In genomic region chrX:72621163-72621562, GRCh38 we compare ENCODE assay signal across 8 cellular contexts. TPM values are rescaled to one million over a fixed set of nuclear protein-coding genes. Genes with fewer than 3 reads are reported as not detected.
A peak's percentile ranks its signal among the peaks of the same experiment; 100 is the strongest.
DNase-seq lines count a peak whose midpoint lies in the region; ATAC-seq and TF ChIP-seq lines count a peak whose summit lies in the region.

No MANE protein-coding gene starts in this region.

- TF ChIP-seq EP300 in sigmoid colon (IDR thresholded peaks at IDR 0.05) = no peak

- ATAC-seq in GM18511 (IDR thresholded peaks at IDR 0.05; ENCODE audit: unreplicated experiment) (peak; percentile 7), HG02763 (IDR thresholded peaks at IDR 0.05; ENCODE audit: unreplicated experiment) (peak; percentile 10), psoas muscle (peak in 3 of 4 donors; percentile 36 to 47 (median 37)), HG03045 (IDR thresholded peaks at IDR 0.05; ENCODE audit: unreplicated experiment) (no peak)
- peak; percentile 41 for ATAC-seq in activated naive CD8-positive, alpha-beta T cell treated with anti-CD3 and anti-CD28 coated beads, Interleukin-2, amount 50 U/mL, for 24 hours

- peak overlapping the region; percentile 72 for H3K27ac ChIP-seq in psoas muscle
- peak overlapping the region in 1 of 4 donors; percentile 27 for H3K27ac ChIP-seq in sigmoid colon

- H3K27me3 ChIP-seq in psoas muscle (ENCODE audit: insufficient read depth in 3 of 3, low read length in 2 of 3) = peaks cover 0 to 5% (median 0%) of the 10 kb centered on the region in 3 donors
- H3K27me3 ChIP-seq in sigmoid colon = no peaks in the 10 kb centered on the region

- H3K27ac Mint-ChIP-seq in activated naive CD8-positive, alpha-beta T cell treated with anti-CD3 and anti-CD28 coated beads, Interleukin-2, amount 50 U/mL, for 24 hours = peak overlapping the region; percentile 86

- H3K36me3 ChIP-seq in psoas muscle (ENCODE audit: insufficient read depth in 1 of 2, low read depth in 1 of 2) (peaks cover 0 to 15% of the 10 kb centered on the region in 2 donors), sigmoid colon (no peaks in the 10 kb centered on the region)

- H3K9me3 Mint-ChIP-seq in activated naive CD8-positive, alpha-beta T cell treated with anti-CD3 and anti-CD28 coated beads, Interleukin-2, amount 50 U/mL, for 24 hours = no peaks in the 10 kb centered on the region

- H3K4me3 ChIP-seq in psoas muscle = no peak overlapping the region
- no peak overlapping the region for H3K4me3 ChIP-seq in sigmoid colon

- TF ChIP-seq POLR2A in sigmoid colon (IDR thresholded peaks at IDR 0.05) = no peak

- no peak for DNase-seq in activated naive CD8-positive, alpha-beta T cell treated with anti-CD3 and anti-CD28 coated beads, Interleukin-2, amount 50 U/mL, for 24 hours
- DNase-seq in psoas muscle (no peak), NCI-H446 (lab: John Stamatoyannopoulos, UW) (no peak), NOMO-1 (lab: John Stamatoyannopoulos, UW; ENCODE audit: unreplicated experiment in 2 of 2) (no peak), sigmoid colon (no peak)

- no peak for TF ChIP-seq CTCF in psoas muscle (IDR thresholded peaks at IDR 0.05)
- no peak for TF ChIP-seq CTCF in sigmoid colon (IDR thresholded peaks at IDR 0.05)

- intact Hi-C loops in psoas muscle (cut with DNase I) (no loop called here), sigmoid colon (cut with DNase I) (no loop called here)

- H3K27me3 Mint-ChIP-seq in activated naive CD8-positive, alpha-beta T cell treated with anti-CD3 and anti-CD28 coated beads, Interleukin-2, amount 50 U/mL, for 24 hours = no peaks in the 10 kb centered on the region

- H3K36me3 Mint-ChIP-seq in activated naive CD8-positive, alpha-beta T cell treated with anti-CD3 and anti-CD28 coated beads, Interleukin-2, amount 50 U/mL, for 24 hours (ENCODE audit: low read depth) = peaks cover 8% of the 10 kb centered on the region

- H3K9me3 ChIP-seq in psoas muscle = no peaks in the 10 kb centered on the region
- no peaks in the 10 kb centered on the region for H3K9me3 ChIP-seq in sigmoid colon

- H3K4me1 Mint-ChIP-seq in activated naive CD8-positive, alpha-beta T cell treated with anti-CD3 and anti-CD28 coated beads, Interleukin-2, amount 50 U/mL, for 24 hours = peaks cover 26% of the 10 kb centered on the region

- peak overlapping the region; percentile 36 for H3K4me3 Mint-ChIP-seq in activated naive CD8-positive, alpha-beta T cell treated with anti-CD3 and anti-CD28 coated beads, Interleukin-2, amount 50 U/mL, for 24 hours

- 29 to 54% (median 44%) methylated on average over 1 of the region's 1 CpG for WGBS in psoas muscle, 3 donors
- WGBS in sigmoid colon, 2 donors = 39 to 60% methylated on average over 1 of the region's 1 CpG

- no peaks in the 10 kb centered on the region for H3K4me1 ChIP-seq in psoas muscle
- no peaks in the 10 kb centered on the region for H3K4me1 ChIP-seq in sigmoid colon

RNA-seq across cellular contexts. Expression of gene HDAC8, which starts 48.5 kb away (rescaled TPM):
- 10 to 100 TPM; 10.8 to 17.5 (median 12.2) TPM for total RNA-seq in psoas muscle
- 1 to 10 TPM; 5.8 to 9.9 (median 6.7) TPM for polyA plus RNA-seq in psoas muscle
- total RNA-seq in sigmoid colon = 10 to 100 TPM; 30.4 to 44.0 (median 36.7) TPM
- 10 to 100 TPM; 13.2 to 19.2 (median 18.0) TPM for polyA plus RNA-seq in sigmoid colon
